8 cellular contexts compared by ENCODE assay signal in genomic region chr9:121372563-121373400, GRCh38. TPM values are rescaled to one million over a fixed set of nuclear protein-coding genes. Genes with fewer than 3 reads are reported as not detected.
DNase-seq lines count a peak whose midpoint lies in the region; ATAC-seq, FAIRE-seq and TF ChIP-seq lines count a peak whose summit lies in the region.

No MANE protein-coding gene starts in this region.

- H3K4me3 ChIP-seq in heart left ventricle (no peak overlapping the region), GM12878 (no peak overlapping the region), lower lobe of right lung (no peak overlapping the region), upper lobe of right lung (no peak overlapping the region)

- H3K36me3 ChIP-seq in heart left ventricle: no peaks in the 10 kb centered on the region
- no peaks in the 10 kb centered on the region for H3K36me3 ChIP-seq in GM12878 (ENCODE audit: control insufficient read depth in 2 of 2, insufficient read depth in 2 of 2, low read length in 1 of 2)
- no peaks in the 10 kb centered on the region for H3K36me3 ChIP-seq in lower lobe of right lung
- no peaks in the 10 kb centered on the region for H3K36me3 ChIP-seq in upper lobe of right lung

- no peak overlapping the region for H3K4me2 ChIP-seq in GM12878 (ENCODE audit: control insufficient read depth, insufficient read depth)

- peak overlapping the region; percentile 34 for H2AFZ ChIP-seq in GM12878 (ENCODE audit: control insufficient read depth, low read depth, low read length)

- TF ChIP-seq EP300 in GM12878 (IDR thresholded peaks at IDR 0.05; ENCODE audit: borderline replicate concordance in 1 of 2, control insufficient read depth in 1 of 2, low read depth in 2 of 2, low read length in 2 of 2): no peak

- H3K27ac ChIP-seq in heart left ventricle: peak overlapping the region; percentile 43 to 99 (median 96)
- H3K27ac ChIP-seq in GM12878 (ENCODE audit: control insufficient read depth, insufficient read depth): no peak overlapping the region
- peak overlapping the region; percentile 93 for H3K27ac ChIP-seq in lower lobe of right lung
- peak overlapping the region; percentile 78 for H3K27ac ChIP-seq in upper lobe of right lung

- ATAC-seq in heart left ventricle (peak in 2 of 4 donors; percentile 8 to 10), left cardiac atrium (no peak), GM12878 (no peak), lower lobe of right lung (peak in 1 of 2 donors; percentile 36), upper lobe of right lung (peak; percentile 6), HG02852 (IDR thresholded peaks at IDR 0.05; ENCODE audit: unreplicated experiment) (no peak)

- POLR2A ChIA-PET in GM12878 (lab: Charles Lee): interaction anchor here (0.9 kb wide), 1 partner anchor 19 kb away, joined by 3 read pairs; no protein-coding TSS in a partner anchor

- BruUV-seq in GM12878 (replicated peaks; lab: Mats Ljungman, UMichigan): no TSS peak

- no peak overlapping the region for H3K9ac ChIP-seq in GM12878 (ENCODE audit: control insufficient read depth, insufficient read depth, low read length)

- no peak for FAIRE-seq in GM12878 (lab: Jason Lieb, UNC)

- intact Hi-C loops in heart left ventricle (cut with DNase I) (loop anchor here in 5 of 10 donors (2.0 to 5.0 kb wide), 3 partner anchors 52 to 95 kb away; no protein-coding TSS in a partner anchor), left cardiac atrium (cut with DNase I) (loop anchor here in 1 of 2 donors (10.0 kb wide), 1 partner anchor 168 kb away; the partner anchor contains the start of gene RAB14), GM12878 (cut with micrococcal nuclease; ENCODE audit: unreplicated experiment) (no loop called here), lower lobe of right lung (cut with DNase I) (loop anchor here (10.0 kb wide), 1 partner anchor 48 kb away; no protein-coding TSS in a partner anchor), upper lobe of right lung (cut with DNase I) (no loop called here)

- DNase-seq in heart left ventricle (peak in 1 of 5 donors; percentile 39), left cardiac atrium (no peak), GM12878 (ENCODE audit: low read depth, low spot score) (no peak), lower lobe of right lung (no peak), upper lobe of right lung (no peak), ecto neural progenitor cell (ENCODE audit: low spot score) (no peak)
- DNase-seq in activated naive CD4-positive, alpha-beta T cell treated with anti-CD3 and anti-CD28 coated beads, Interleukin-2, amount 50 U/mL, for 16 hours: no peak

- no peaks in the 10 kb centered on the region for H3K9me3 ChIP-seq in heart left ventricle
- H3K9me3 ChIP-seq in GM12878 (replicated peaks; ENCODE audit: control insufficient read depth, insufficient read depth, low read length): no peaks in the 10 kb centered on the region; the same call in 2 of the 3 replicates
- H3K9me3 ChIP-seq in lower lobe of right lung: no peaks in the 10 kb centered on the region
- no peaks in the 10 kb centered on the region for H3K9me3 ChIP-seq in upper lobe of right lung

- RAD21 ChIA-PET in GM12878 (lab: Charles Lee; ENCODE audit: unreplicated experiment): interaction anchor here (0.7 to 1.9 kb wide), 4 partner anchors 19 to 94 kb away, joined by 3 to 6 read pairs (median 4); no protein-coding TSS in a partner anchor

- H3K27me3 ChIP-seq in heart left ventricle: no peaks in the 10 kb centered on the region
- H3K27me3 ChIP-seq in GM12878 (replicated peaks in 1 of 2; ENCODE audit: control insufficient read depth in 2 of 2, insufficient read depth in 2 of 2, low read length in 1 of 2): no peaks in the 10 kb centered on the region; a peak in 1 of 4 replicates
- no peaks in the 10 kb centered on the region for H3K27me3 ChIP-seq in lower lobe of right lung (ENCODE audit: low read depth)
- H3K27me3 ChIP-seq in upper lobe of right lung: no peaks in the 10 kb centered on the region

- CTCF ChIA-PET in GM12878 (lab: Yijun Ruan, JAX): interaction anchor here (0.6 to 4.2 kb wide), 8 partner anchors 19 to 171 kb away, joined by 3 to 37 read pairs (median 3); no protein-coding TSS in a partner anchor

- TF ChIP-seq RAD21 in GM12878 (IDR thresholded peaks at IDR 0.05; ENCODE audit: insufficient read depth, low read depth, low read length): no peak

- TF ChIP-seq CTCF in heart left ventricle (IDR thresholded peaks at IDR 0.05): no peak
- TF ChIP-seq CTCF in GM12878 (IDR thresholded peaks at IDR 0.05 in 2 of 3, conservative IDR thresholded peaks at IDR 0.05 in 1 of 3; ENCODE audit: control insufficient read depth in 2 of 3, extremely low read depth in 1 of 3, insufficient read depth in 1 of 3, low read depth in 3 of 3, low read length in 3 of 3): no peak
- no peak for TF ChIP-seq CTCF in lower lobe of right lung (IDR thresholded peaks at IDR 0.05)
- TF ChIP-seq CTCF in upper lobe of right lung (IDR thresholded peaks at IDR 0.05): no peak

- 47 to 56% (median 50%) methylated on average over 6 of the region's 6 CpGs for WGBS in heart left ventricle, 4 donors
- 86% methylated on average over 6 of the region's 6 CpGs for WGBS in GM12878 (ENCODE audit: insufficient coverage, insufficient replicate concordance, low lambda C conversion rate, missing lambda C conversion rate)

- H3K79me2 ChIP-seq in GM12878 (ENCODE audit: control insufficient read depth, insufficient read depth, low read length): no peaks in the 10 kb centered on the region; the same call in 1 of the 2 replicates

- H3K4me1 ChIP-seq in heart left ventricle (peaks cover 4 to 58% (median 45%) of the 10 kb centered on the region in 12 donors), GM12878 (ENCODE audit: control insufficient read depth, insufficient read depth, low read length) (peaks cover 7% of the 10 kb centered on the region; the same call in 1 of the 2 replicates), lower lobe of right lung (peaks cover 52% of the 10 kb centered on the region), upper lobe of right lung (peaks cover 41% of the 10 kb centered on the region)

- in situ Hi-C loops in GM12878 (cut with MboI): no loop called here

- no peaks in the 10 kb centered on the region for H4K20me1 ChIP-seq in GM12878 (ENCODE audit: control insufficient read depth, insufficient read depth)

- SMC1A ChIA-PET in GM12878 (lab: Charles Lee; ENCODE audit: uncharacterized antibody, unreplicated experiment): interaction anchor here (1.1 to 2.1 kb wide), 4 partner anchors 9 to 160 kb away, joined by 3 to 8 read pairs (median 5); no protein-coding TSS in a partner anchor

- TF ChIP-seq POLR2A in heart left ventricle (IDR thresholded peaks at IDR 0.05) (no peak), GM12878 (IDR thresholded peaks at IDR 0.05; ENCODE audit: low read depth, low read length) (no peak)

TF ChIP-seq in GM12878, 131 proteins besides CTCF, POLR2A, EP300 and RAD21 (continues in another document):
- no peak for TF ChIP-seq FOXM1 (IDR thresholded peaks at IDR 0.05; ENCODE audit: low read depth, low read length)
- no peak for TF ChIP-seq SUPT20H (IDR thresholded peaks at IDR 0.05; ENCODE audit: borderline replicate concordance, control insufficient read depth, low read depth, low read length)
- no peak for TF ChIP-seq NKRF (conservative IDR thresholded peaks at IDR 0.05)
- TF ChIP-seq ZNF622 (IDR thresholded peaks at IDR 0.05): no peak
- TF ChIP-seq MYB (IDR thresholded peaks at IDR 0.05; ENCODE audit: borderline replicate concordance, low read depth, low read length): no peak
- TF ChIP-seq CBX3 (IDR thresholded peaks at IDR 0.05; ENCODE audit: borderline replicate concordance, low read depth): no peak
- TF ChIP-seq HDAC2 (IDR thresholded peaks at IDR 0.05): no peak
- no peak for TF ChIP-seq SMAD5 (IDR thresholded peaks at IDR 0.05; ENCODE audit: low read depth)

RNA-seq across cellular contexts. Expression of gene STOM, which starts 2.7 kb away (rescaled TPM):
- total RNA-seq in heart left ventricle: 100 to 1,000 TPM; 125 to 239 (median 154) TPM
- 100 to 1,000 TPM; 129 to 148 TPM for polyA plus RNA-seq in heart left ventricle
- 100 to 1,000 TPM; 194 to 326 TPM for total RNA-seq in left cardiac atrium
- total RNA-seq in GM12878 (2013; cell fraction: nucleolus; rRNA removed): 18.3 and 21.1 TPM in 2 replicates
- total RNA-seq in GM12878 (2014; rRNA removed): 36.0 and 43.0 TPM in 2 replicates
- 45.0 and 45.4 TPM in 2 replicates for total RNA-seq in GM12878 (2014; rRNA removed; fragmentation: Illumina TruSeq; extraction: Trizol)
- 47.4 and 49.8 TPM in 2 replicates for total RNA-seq in GM12878 (2021)
- 25.0 TPM for polyA plus RNA-seq in GM12878 (2011; ENCODE audit: low read depth)
- 6.7 and 7.6 TPM in 2 replicates for polyA plus RNA-seq in GM12878 (2011; rRNA removed)
- 3.5 and 4.1 TPM in 2 replicates for polyA plus RNA-seq in GM12878 (2011; cell fraction: cytosol; rRNA removed)
- polyA plus RNA-seq in GM12878 (2011; cell fraction: nucleus; rRNA removed): 1.1 and 1.3 TPM in 2 replicates
- 19.0 and 20.2 TPM in 2 replicates for polyA plus RNA-seq in GM12878 (2012)
- 41.2 and 50.9 TPM in 2 replicates for polyA plus RNA-seq in GM12878 (2014; fragmentation: Illumina TruSeq; extraction: Trizol)
- 10 to 100 TPM; 20.6 to 34.5 TPM for polyA plus RNA-seq in GM12878 (2014; fragmentation: Nextera tagmentation; extraction: Ambion mirVana)
- 33.2 and 38.3 TPM in 2 replicates for polyA plus RNA-seq in GM12878 (2014; rRNA removed)
- polyA plus RNA-seq in GM12878 (2016; fragmentation: Nextera tagmentation; extraction: Ambion mirVana): 10 to 100 TPM; 42.6 to 44.0 TPM
- 1.9 and 3.0 TPM in 2 replicates for polyA minus RNA-seq in GM12878 (2011; rRNA and poly(A)+ RNA removed)
- polyA minus RNA-seq in GM12878 (2011; cell fraction: cytosol; rRNA and poly(A)+ RNA removed): 2.0 and 3.7 TPM in 2 replicates
- 0.48 and 1.3 TPM in 2 replicates for polyA minus RNA-seq in GM12878 (2011; cell fraction: nucleus; rRNA and poly(A)+ RNA removed)
- 479 TPM for total RNA-seq in lower lobe of right lung
- 595 TPM for total RNA-seq in upper lobe of right lung
